In the genomic region with DNA sequence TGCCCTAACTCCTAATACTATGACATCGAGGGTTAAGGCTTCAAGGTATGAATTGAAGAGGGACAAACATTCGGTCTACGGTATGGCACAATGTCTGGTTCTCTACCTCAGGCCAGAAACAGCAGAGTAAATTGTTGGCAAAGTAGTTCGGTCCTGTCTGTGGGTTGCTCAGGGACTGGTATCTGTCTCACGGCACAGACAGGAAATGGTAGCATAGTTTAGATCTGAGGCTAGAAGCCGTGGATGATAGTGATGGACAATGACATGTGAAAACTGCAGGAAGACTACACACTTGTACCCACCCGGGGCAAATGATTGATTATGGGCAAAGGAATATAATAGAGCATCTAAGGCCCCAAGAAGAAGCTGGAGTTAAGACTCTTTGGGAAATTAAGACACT, we compare ENCODE assay signal across 19 cellular contexts.
A peak's percentile ranks its signal among the peaks of the same experiment; 100 is the strongest.
DNase-seq lines count a peak whose midpoint lies in the region; ATAC-seq, FAIRE-seq and TF ChIP-seq lines count a peak whose summit lies in the region.
"Had no signal": no experiment of that assay in that cellular context is flagged by ENCODE, and none has a peak within 500 bp of the region (broad histone marks: within the 10 kb centered on the region; RNA-seq: fewer than 3 reads in every experiment).

No MANE protein-coding gene starts in this region.

- DNase-seq in AG10803 (ENCODE audit: low read depth) (peak; percentile 57), GM23338 (ENCODE audit: low spot score) (no peak), iris pigment epithelial cell (ENCODE audit: low read depth) (peak; percentile 57), D721Med (ENCODE audit: insufficient read length, low spot score) (no peak), Kasumi-1 (lab: John Stamatoyannopoulos, UW) (no peak)
- DNase-seq in activated naive CD4-positive, alpha-beta T cell treated with anti-CD3 and anti-CD28 coated beads, Interleukin-2, amount 50 U/mL, for 16 hours = no peak
- DNase-seq: DMS 273 treated with DMSO at 0.1 percent for 48 hours, NCI-H1417 treated with DMSO at 0.1 percent for 48 hours, NCI-H1930, NCI-H2171 treated with DMSO at 0.1 percent for 48 hours, NCI-H510A treated with DMSO at 0.1 percent for 48 hours had no signal

- TF ChIP-seq CTCF in AG10803 (conservative IDR thresholded peaks at IDR 0.05; ENCODE audit: low read length) = no peak
- TF ChIP-seq CTCF in GM23338 (conservative IDR thresholded peaks at IDR 0.05; ENCODE audit: low read depth in 2 of 2) = no peak
- TF ChIP-seq CTCF in D721Med (IDR thresholded peaks at IDR 0.05; ENCODE audit: insufficient read depth, missing control alignments) = no peak

- no peaks in the 10 kb centered on the region for H4K20me1 ChIP-seq in GM23338 (replicated peaks; ENCODE audit: insufficient read depth)

- no peak for ATAC-seq in GM23338
- peak; percentile 92 for ATAC-seq in SK-N-SH treated with all-trans-retinoic acid at 6 μM for 48 hours
- no peak for ATAC-seq in GM18873 (IDR thresholded peaks at IDR 0.05; ENCODE audit: low FRiP score, unreplicated experiment)
- ATAC-seq: Right ventricle myocardium inferior had no signal

- no peaks in the 10 kb centered on the region for H3K4me1 ChIP-seq in GM23338 (ENCODE audit: insufficient read depth)
- H3K4me1 ChIP-seq: HAP-1 had no signal

- H3F3A ChIP-seq in GM23338 (replicated peaks; ENCODE audit: low read depth) = no peaks in the 10 kb centered on the region

- H3K27ac Mint-ChIP-seq in GM23338 = no peak overlapping the region

- H3K4me3 ChIP-seq in AG10803 (ENCODE audit: low read length) (no peak overlapping the region), GM23338 (no peak overlapping the region)
- H3K4me3 ChIP-seq: HAP-1 had no signal

- H3K79me2 ChIP-seq in GM23338 (replicated peaks; ENCODE audit: insufficient read depth) = no peaks in the 10 kb centered on the region

- no peaks in the 10 kb centered on the region; the same call in 2 of the 3 replicates for H3K4me1 Mint-ChIP-seq in GM23338

- H3K27me3 ChIP-seq in GM23338 (ENCODE audit: insufficient read depth) = no peaks in the 10 kb centered on the region

- H3K36me3 Mint-ChIP-seq in GM23338 (ENCODE audit: low read depth) = no peaks in the 10 kb centered on the region

- no peaks in the 10 kb centered on the region for H3K9me3 Mint-ChIP-seq in GM23338

- H3K4me3 Mint-ChIP-seq in GM23338 = no peak overlapping the region

- H3K36me3 ChIP-seq in GM23338 (ENCODE audit: insufficient read depth) = no peaks in the 10 kb centered on the region
- H3K36me3 ChIP-seq: HAP-1 had no signal

- H3K27me3 Mint-ChIP-seq in GM23338 (ENCODE audit: insufficient read depth, low read depth, poor library complexity) = no peaks in the 10 kb centered on the region

- no peak for FAIRE-seq in D721Med (lab: Jason Lieb, UNC)
- FAIRE-seq: GM19239, HTR-8/SVneo had no signal

- peaks cover 4% of the 10 kb centered on the region; the same call in 1 of the 2 replicates for H3K9me2 ChIP-seq in GM23338 (ENCODE audit: insufficient read depth)

- H3K4me2 ChIP-seq in GM23338 = no peak overlapping the region

- H2AFZ ChIP-seq in GM23338 = peak overlapping the region; percentile 54; the same call in 1 of the 2 replicates

- H3K27ac ChIP-seq in GM23338 (ENCODE audit: low read depth) = no peak overlapping the region
- H3K27ac ChIP-seq: C4-2B, HL-60 had no signal

TF ChIP-seq in SK-N-SH treated with all-trans-retinoic acid at 6 μM for 48 hours, 23 proteins besides CTCF, POLR2A, EP300 and RAD21:
- TF ChIP-seq ISL1 (CRISPR knock-in tag; IDR thresholded peaks at IDR 0.05) (no peak), ZNF8 (CRISPR knock-in tag; IDR thresholded peaks at IDR 0.05) (no peak), TOX (CRISPR knock-in tag; IDR thresholded peaks at IDR 0.05; ENCODE audit: borderline replicate concordance) (no peak; the same call in 1 of the 2 replicates), TCF4 (CRISPR knock-in tag; IDR thresholded peaks at IDR 0.05; ENCODE audit: borderline replicate concordance) (no peak), ZFP3 (CRISPR knock-in tag; IDR thresholded peaks at IDR 0.05) (0 out of 2 replicates have a peak, but pooled peaks have one; percentile 30), ZC3H10 (CRISPR knock-in tag; IDR thresholded peaks at IDR 0.05) (no peak), RARB (CRISPR knock-in tag; IDR thresholded peaks at IDR 0.05) (0 out of 2 replicates have a peak, but pooled peaks have one; percentile 47)
TF ChIP-seq in SK-N-SH treated with all-trans-retinoic acid at 6 μM for 48 hours: peak in this region for 2.

Comparison
In these comparisons a context has a peak if more than half of its experiments do, and no peak if none do; other contexts are left out.
1. DNase-seq: peak in AG10803 (single experiment) and iris pigment epithelial cell (single experiment); none in GM23338 (single experiment), D721Med (single experiment), Kasumi-1 (0 of 2) and activated naive CD4-positive, alpha-beta T cell treated with anti-CD3 and anti-CD28 coated beads, Interleukin-2, amount 50 U/mL, for 16 hours (single experiment).